23 cellular contexts compared by ENCODE assay signal in genomic region chr5:138933522-138934290, GRCh38. TPM values are rescaled to one million over a fixed set of nuclear protein-coding genes. Genes with fewer than 3 reads are reported as not detected.
DNase-seq lines count a peak whose midpoint lies in the region; ATAC-seq, FAIRE-seq and TF ChIP-seq lines count a peak whose summit lies in the region.
"Had no signal": no experiment of that assay in that cellular context is flagged by ENCODE, and none has a peak within 500 bp of the region (broad histone marks: within the 10 kb centered on the region; RNA-seq: fewer than 3 reads in every experiment).

No MANE protein-coding gene starts in this region.

- DNase-seq in HepG2 (ENCODE audit: low spot score) (no peak), right lobe of liver (no peak), K562 (ENCODE audit: extremely low read depth in 1 of 4, low spot score in 3 of 4) (no peak), activated gamma-delta T cell treated with Interleukin-2 at 50 U/mL for 16 hours (no peak), cerebellar nuclear complex (lab: John Stamatoyannopoulos, UW) (no peak)
- DNase-seq: EL; GF-D8; H9; KBM-7; NCI-H1092; NCI-H1436 treated with DMSO at 0.1 percent for 48 hours; NCI-H1930; NCI-H510A; NCI-H748 treated with DMSO at 0.1 percent for 48 hours; NK-92 treated with Interleukin-12 subunit alpha and Interleukin-12 subunit beta, amount 100 ng/mL, for 24 hours; Peyer's patch had no signal

- no peaks in the 10 kb centered on the region for H3K27me3 Mint-ChIP-seq in nephron (ENCODE audit: low read depth)
- H3K27me3 Mint-ChIP-seq: B cell had no signal

- no peaks in the 10 kb centered on the region; the same call in 1 of the 2 replicates for H4K20me1 ChIP-seq in HepG2 (ENCODE audit: insufficient read depth, low read length)
- peaks cover 12% of the 10 kb centered on the region; the same call in 1 of the 2 replicates for H4K20me1 ChIP-seq in K562 (replicated peaks; ENCODE audit: control insufficient read depth, insufficient read depth, low read length)

- CTCF ChIA-PET in HepG2 (lab: Yijun Ruan, JAX; ENCODE audit: low intra/inter-chr PET ratio, low total read pairs) (no interaction called here), K562 (lab: Yijun Ruan, JAX; ENCODE audit: low intra/inter-chr PET ratio) (no interaction called here)

- H3K36me3 Mint-ChIP-seq in nephron (ENCODE audit: low read depth): peaks cover 89% of the 10 kb centered on the region

- H3K9me3 ChIP-seq in HepG2 (ENCODE audit: low read length) (no peaks in the 10 kb centered on the region), right lobe of liver (no peaks in the 10 kb centered on the region), K562 (replicated peaks; ENCODE audit: control insufficient read depth, insufficient read depth, low read depth, low read length) (no peaks in the 10 kb centered on the region)
- H3K9me3 ChIP-seq: Peyer's patch, SJSA1 had no signal

- no peaks in the 10 kb centered on the region for H3K9me1 ChIP-seq in K562 (ENCODE audit: control insufficient read depth, insufficient read depth, low read length)

- no peaks in the 10 kb centered on the region for H3K27me3 ChIP-seq in HepG2 (ENCODE audit: control insufficient read depth in 1 of 2, insufficient read depth in 2 of 2, low read length in 2 of 2)
- no peaks in the 10 kb centered on the region for H3K27me3 ChIP-seq in right lobe of liver
- no peaks in the 10 kb centered on the region for H3K27me3 ChIP-seq in K562 (ENCODE audit: control insufficient read depth in 2 of 2, insufficient read depth in 2 of 2, low read length in 2 of 2)
- H3K27me3 ChIP-seq: Peyer's patch, SJSA1 had no signal

- H2AFZ ChIP-seq in HepG2 (ENCODE audit: low read length) (no peak overlapping the region), K562 (ENCODE audit: low read depth, low read length) (no peak overlapping the region)

- H3K4me1 Mint-ChIP-seq in nephron: peaks cover 9% of the 10 kb centered on the region
- H3K4me1 Mint-ChIP-seq: B cell, CD14-positive monocyte had no signal

- POLR2A ChIA-PET in HepG2 (lab: Yijun Ruan, JAX): no interaction called here
- POLR2A ChIA-PET in K562 (lab: Yijun Ruan, JAX): interaction anchor here (1.3 kb wide), 1 partner anchor 17 kb away, joined by 4 read pairs; no protein-coding TSS in a partner anchor

- H3K4me1 ChIP-seq in HepG2 (ENCODE audit: insufficient read depth, low read length) (no peaks in the 10 kb centered on the region), right lobe of liver (peaks cover 0 to 3% (median under 1%) of the 10 kb centered on the region in 4 donors), K562 (replicated peaks in 1 of 2; ENCODE audit: control insufficient read depth in 2 of 2, insufficient read depth in 2 of 2, low read length in 2 of 2) (0 out of 5 replicates have a peak, but pooled peaks cover 0 to 2% of the 10 kb centered on the region in 2 experiments)
- H3K4me1 ChIP-seq: Peyer's patch, SJSA1 had no signal

- intact Hi-C loops in HepG2 (cut with micrococcal nuclease; ENCODE audit: unreplicated experiment): no loop called here
- intact Hi-C loops in right lobe of liver (cut with DNase I): no loop called here
- intact Hi-C loops in K562 (cut with micrococcal nuclease): loop anchor here (10.0 kb wide), 1 partner anchor 289 kb away; no protein-coding TSS in a partner anchor

- TF ChIP-seq RAD21 in HepG2 (CRISPR knock-in tag; IDR thresholded peaks at IDR 0.05) (no peak), K562 (CRISPR knock-in tag; conservative IDR thresholded peaks at IDR 0.05 in 1 of 2, IDR thresholded peaks at IDR 0.05 in 1 of 2) (no peak)

- H3K4me3 Mint-ChIP-seq in nephron: no peak overlapping the region
- H3K4me3 Mint-ChIP-seq: B cell, CD14-positive monocyte, H9 had no signal

- TF ChIP-seq POLR2A in HepG2 (IDR thresholded peaks at IDR 0.05; ENCODE audit: insufficient read depth in 1 of 2, low read depth in 2 of 2, low read length in 2 of 2) (no peak), right lobe of liver (IDR thresholded peaks at IDR 0.05) (no peak), K562 (conservative IDR thresholded peaks at IDR 0.05) (no peak)

- in situ Hi-C loops in HepG2 (cut with HindIII; ENCODE audit: extremely low pct_ligation_motif_present, low pct_unique_long_range_greater_than_20kb): no loop called here
- in situ Hi-C loops in K562 (cut with MboI): no loop called here

- TF ChIP-seq EP300 in HepG2 (IDR thresholded peaks at IDR 0.05; ENCODE audit: low read depth in 2 of 2, low read length in 2 of 2) (no peak), HepG2 (CRISPR knock-in tag; IDR thresholded peaks at IDR 0.05; ENCODE audit: borderline replicate concordance) (no peak), K562 (IDR thresholded peaks at IDR 0.05; ENCODE audit: low read length) (no peak)

- H3K36me3 ChIP-seq in HepG2 (replicated peaks in 1 of 2; ENCODE audit: control insufficient read depth in 1 of 2, insufficient read depth in 2 of 2, low read length in 2 of 2) (peaks cover 35 to 69% of the 10 kb centered on the region in 2 experiments), right lobe of liver (peaks cover 6 to 55% (median 26%) of the 10 kb centered on the region in 4 donors), K562 (ENCODE audit: control insufficient read depth, insufficient read depth, low read length) (peaks cover 62% of the 10 kb centered on the region; the same call in 2 of the 3 replicates)

- H3K4me2 ChIP-seq in HepG2 (ENCODE audit: low read depth, low read length) (no peak overlapping the region), K562 (ENCODE audit: insufficient read depth, low read length) (no peak overlapping the region)

- ATAC-seq in HepG2 (no peak), right lobe of liver (no peak), K562 (no peak), GM19023 (IDR thresholded peaks at IDR 0.05; ENCODE audit: unreplicated experiment) (no peak), GM21723 (IDR thresholded peaks at IDR 0.05; ENCODE audit: unreplicated experiment) (no peak)

- WGBS in HepG2 (ENCODE audit: low lambda C conversion rate): 97% methylated on average over 17 of the region's 18 CpGs
- 84% methylated on average over 6 of the region's 18 CpGs for WGBS in right lobe of liver (ENCODE audit: insufficient coverage, low coverage, low lambda C conversion rate, missing lambda C conversion rate)
- 80% methylated on average over 18 of the region's 18 CpGs for WGBS in K562 (ENCODE audit: insufficient coverage, low coverage, missing lambda C conversion rate)

- H3K9ac ChIP-seq in HepG2 (ENCODE audit: insufficient read depth, low read depth, low read length): no peak overlapping the region
- H3K9ac ChIP-seq in K562 (ENCODE audit: insufficient read depth in 1 of 2, low read depth in 2 of 2, low read length in 2 of 2): no peak overlapping the region

- H3K79me2 ChIP-seq in HepG2 (ENCODE audit: insufficient read depth, low read length): no peaks in the 10 kb centered on the region
- no peaks in the 10 kb centered on the region for H3K79me2 ChIP-seq in K562 (ENCODE audit: control insufficient read depth, insufficient read depth, low read length)

- TF ChIP-seq CTCF in HepG2 (CRISPR knock-in tag; IDR thresholded peaks at IDR 0.05) (no peak), right lobe of liver (IDR thresholded peaks at IDR 0.05) (no peak), K562 (IDR thresholded peaks at IDR 0.05 in 2 of 3, conservative IDR thresholded peaks at IDR 0.05 in 1 of 3; ENCODE audit: insufficient read depth in 2 of 3, low read depth in 1 of 3, low read length in 3 of 3) (no peak), nephron (IDR thresholded peaks at IDR 0.05; ENCODE audit: unreplicated experiment in 3 of 3) (no peak)

- peak overlapping the region in 2 of 3 experiments; percentile 29 to 45 for H3K27ac Mint-ChIP-seq in nephron
- H3K27ac Mint-ChIP-seq: B cell had no signal

- BruUV-seq in HepG2 (replicated peaks; lab: Mats Ljungman, UMichigan) (no TSS peak), K562 (replicated peaks; lab: Mats Ljungman, UMichigan) (TSS peak; percentile 58)

- H3K9me3 Mint-ChIP-seq in nephron: no peaks in the 10 kb centered on the region
- H3K9me3 Mint-ChIP-seq: CD14-positive monocyte, H9 had no signal

- no peak overlapping the region for H3K4me3 ChIP-seq in HepG2 (replicated peaks in 1 of 3; ENCODE audit: insufficient read depth in 1 of 3, low read depth in 2 of 3, low read length in 3 of 3)
- H3K4me3 ChIP-seq in right lobe of liver: no peak overlapping the region
- H3K4me3 ChIP-seq in K562: no peak overlapping the region
- H3K4me3 ChIP-seq: Peyer's patch, SJSA1 had no signal

- FAIRE-seq in HepG2 (lab: Jason Lieb, UNC) (no peak), K562 (lab: Jason Lieb, UNC) (no peak)
- FAIRE-seq: A204.1 had no signal

- H3K27ac ChIP-seq in HepG2 (ENCODE audit: extremely low read length, insufficient read depth, low read length) (no peak overlapping the region), right lobe of liver (no peak overlapping the region), K562 (ENCODE audit: extremely low read depth, low read depth, low read length) (no peak overlapping the region)
- H3K27ac ChIP-seq: Peyer's patch, SJSA1 had no signal

RNA-seq across cellular contexts. Expression of gene LRRTM2, which starts 58.6 kb away (rescaled TPM):
- total RNA-seq in HepG2 (2016; rRNA removed; fragmentation: Illumina TruSeq; extraction: Trizol) (not detected in 2 replicates), right lobe of liver (under 1 TPM in 5 of 6 experiments, not detected in 1; 0.06 to 0.53 (median 0.17) TPM), K562 (2014; rRNA removed) (under 0.01 TPM in 1 of 2 replicates, not detected in the other), K562 (2014; rRNA removed; fragmentation: Illumina TruSeq; extraction: Trizol) (not detected in 2 replicates), K562 (2015; rRNA removed; fragmentation: Illumina TruSeq; extraction: Trizol) (0.07 TPM in 1 of 2 replicates, not detected in the other), K562 (2021) (not detected in 2 replicates)
- not detected in 2 replicates for total RNA-seq in HepG2 (2016; cell fraction: cytosol; rRNA removed; fragmentation: Illumina TruSeq; extraction: Trizol; ENCODE audit: low read depth)
- not detected in 2 replicates for total RNA-seq in HepG2 (2016; cell fraction: insoluble cytoplasmic fraction; rRNA removed; fragmentation: Illumina TruSeq; extraction: Trizol)
- total RNA-seq in HepG2 (2016; cell fraction: membrane; rRNA removed; fragmentation: Illumina TruSeq; extraction: Trizol): not detected in 2 replicates
- total RNA-seq in HepG2 (2016; cell fraction: nucleus; rRNA removed; fragmentation: Illumina TruSeq; extraction: Trizol): not detected in 2 replicates
- polyA plus RNA-seq in HepG2 (2011; rRNA removed) (not detected in 2 replicates), K562 (2011; rRNA removed) (0.03 TPM in 1 of 2 replicates, not detected in the other), K562 (2014; fragmentation: Illumina TruSeq; extraction: Trizol) (0.07 TPM in 1 of 2 replicates, not detected in the other), K562 (2014; fragmentation: Nextera tagmentation; extraction: Ambion mirVana) (under 1 TPM; 0.01 to 0.03 TPM), K562 (2014; rRNA removed) (not detected in 2 replicates)
- polyA plus RNA-seq in HepG2 (2011; cell fraction: cytosol; rRNA removed): not detected in 2 replicates
- not detected in 2 replicates for polyA plus RNA-seq in HepG2 (2011; cell fraction: nucleus; rRNA removed)
- polyA plus RNA-seq in HepG2 (2012): 0.03 and 0.08 TPM in 2 replicates
- not detected in 2 replicates for polyA plus RNA-seq in HepG2 (2016; cell fraction: cytosol; fragmentation: Illumina TruSeq; extraction: Trizol; ENCODE audit: low read depth)
- polyA plus RNA-seq in HepG2 (2016; cell fraction: insoluble cytoplasmic fraction; fragmentation: Illumina TruSeq; extraction: Trizol; ENCODE audit: low read depth): not detected in 2 replicates
- not detected in 2 replicates for polyA plus RNA-seq in HepG2 (2016; cell fraction: membrane; fragmentation: Illumina TruSeq; extraction: Trizol; ENCODE audit: low read depth)
- not detected in 2 replicates for polyA plus RNA-seq in HepG2 (2016; cell fraction: nucleus; fragmentation: Illumina TruSeq; extraction: Trizol; ENCODE audit: insufficient read depth, low read depth)
- not detected in 2 replicates for polyA minus RNA-seq in HepG2 (2011; rRNA and poly(A)+ RNA removed; ENCODE audit: low replicate concordance)
- polyA minus RNA-seq in HepG2 (2011; cell fraction: cytosol; rRNA and poly(A)+ RNA removed): not detected in 2 replicates
- not detected in 2 replicates for polyA minus RNA-seq in HepG2 (2011; cell fraction: nucleus; rRNA and poly(A)+ RNA removed)
- total RNA-seq in K562 (2011; cell fraction: chromatin; rRNA removed; ENCODE audit: low replicate concordance): 0.07 TPM in 1 of 2 replicates, not detected in the other
- total RNA-seq in K562 (2011; cell fraction: nucleolus; rRNA removed): not detected in 2 replicates
- not detected in 2 replicates for total RNA-seq in K562 (2011; cell fraction: nucleoplasm; rRNA removed)
- polyA plus RNA-seq in K562 (2011; cell fraction: cytosol; rRNA removed): not detected in 2 replicates
- polyA plus RNA-seq in K562 (2011; cell fraction: nucleus; rRNA removed): 0.03 and 0.04 TPM in 2 replicates
- polyA plus RNA-seq in K562 (2012): 0.01 and 0.08 TPM in 2 replicates
- not detected in 2 replicates for polyA minus RNA-seq in K562 (2011; rRNA and poly(A)+ RNA removed)
- polyA minus RNA-seq in K562 (2011; cell fraction: cytosol; rRNA and poly(A)+ RNA removed): not detected in 2 replicates
- polyA minus RNA-seq in K562 (2011; cell fraction: nucleus; rRNA and poly(A)+ RNA removed): 0.11 TPM in 1 of 2 replicates, not detected in the other
- total RNA-seq: B cell, H9 had no signal

Comparison
In these comparisons a context has a peak if more than half of its experiments do, and no peak if none do; other contexts are left out.
1. Of the 241 proteins assayed by ChIP-seq in both HepG2 and K562: peak only in HepG2: RBM22; only in K562: POLR2G; in both: none; in neither: 239.